In the genomic region with DNA sequence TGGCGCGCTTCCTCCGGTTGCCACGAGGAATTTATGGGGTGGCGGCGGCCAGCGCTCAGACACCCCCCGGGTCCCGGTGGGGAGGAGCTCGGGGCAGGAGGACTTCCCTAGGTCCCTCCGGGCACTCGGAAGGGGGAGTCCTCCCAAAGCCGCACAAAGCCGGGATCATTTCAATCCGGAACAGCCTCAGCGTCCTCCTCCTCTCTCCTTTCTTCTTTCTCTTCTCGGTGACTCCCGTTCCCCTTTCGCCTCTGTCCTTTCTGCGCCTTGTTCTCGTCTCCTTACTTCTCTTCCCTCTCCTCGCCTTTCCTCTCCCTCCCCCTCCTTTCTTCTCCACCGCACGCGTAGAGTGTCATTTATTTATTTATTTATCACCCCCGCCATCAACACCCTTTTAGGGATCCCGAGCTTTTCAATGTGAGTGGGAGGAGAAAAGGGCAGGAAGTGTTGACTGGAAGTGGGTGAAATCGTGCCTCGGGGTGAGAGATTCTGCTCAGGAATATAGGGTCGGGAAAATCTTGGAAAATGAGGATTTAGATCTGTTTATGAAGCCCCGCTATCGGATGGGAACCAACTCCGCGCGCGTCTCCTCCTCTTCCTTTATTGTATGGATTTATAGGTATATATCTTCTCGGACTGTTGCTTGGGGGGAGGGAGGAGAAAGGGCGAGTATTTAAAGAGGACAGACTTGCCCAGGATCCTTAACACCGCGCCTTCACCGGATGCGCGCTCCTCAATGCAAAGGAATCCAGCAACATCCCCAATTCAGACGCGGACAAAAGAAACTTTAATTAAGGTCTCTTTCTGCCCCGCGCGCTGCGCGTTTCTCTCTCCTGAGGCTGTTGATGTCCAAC, we compare ENCODE assay signal across 8 cellular contexts. TPM values are rescaled to one million over a fixed set of nuclear protein-coding genes. Genes with fewer than 3 reads are reported as not detected.
DNase-seq lines count a peak whose midpoint lies in the region; ATAC-seq and TF ChIP-seq lines count a peak whose summit lies in the region.

No MANE protein-coding gene starts in this region.

- H3K36me3 Mint-ChIP-seq in activated naive CD4-positive, alpha-beta T cell treated with anti-CD3 and anti-CD28 coated beads, Interleukin-2, amount 10 ng/mL, durations not matched to agents 7 days and 5 days = peaks cover 8% of the 10 kb centered on the region
- H3K36me3 Mint-ChIP-seq in stimulated activated naive B cell treated with anti-CD40 and anti-IgM and Interleukin-4, amounts not matched to agents 10 μg/mL and 1 μg/mL and 100 μg/mL, for 72 hours = peaks cover 0 to 2% of the 10 kb centered on the region in 2 donors

- in situ Hi-C loops in astrocyte of the spinal cord (cut with HindIII; ENCODE audit: low sequenced_read_pairs) = no loop called here

- H3K4me1 Mint-ChIP-seq in activated naive CD4-positive, alpha-beta T cell treated with anti-CD3 and anti-CD28 coated beads, Interleukin-2, amount 10 ng/mL, durations not matched to agents 7 days and 5 days = peaks cover 30% of the 10 kb centered on the region
- peaks cover 29 to 51% of the 10 kb centered on the region in 2 donors for H3K4me1 Mint-ChIP-seq in stimulated activated naive B cell treated with anti-CD40 and anti-IgM and Interleukin-4, amounts not matched to agents 10 μg/mL and 1 μg/mL and 100 μg/mL, for 72 hours

- H3K4me3 ChIP-seq in astrocyte of the spinal cord (ENCODE audit: low read depth, low read length) (peak overlapping the region; percentile 86), SJCRH30 (no peak overlapping the region)

- H3K27ac ChIP-seq in SJCRH30 = no peak overlapping the region

- H3K36me3 ChIP-seq in SJCRH30 = no peaks in the 10 kb centered on the region

- no peak overlapping the region for H3K4me3 Mint-ChIP-seq in activated naive CD4-positive, alpha-beta T cell treated with anti-CD3 and anti-CD28 coated beads, Interleukin-2, amount 10 ng/mL, durations not matched to agents 7 days and 5 days
- peak overlapping the region; percentile 52 to 82 for H3K4me3 Mint-ChIP-seq in stimulated activated naive B cell treated with anti-CD40 and anti-IgM and Interleukin-4, amounts not matched to agents 10 μg/mL and 1 μg/mL and 100 μg/mL, for 72 hours

- no peak for ATAC-seq in stimulated activated naive B cell treated with anti-CD40 and anti-IgM and Interleukin-4, amounts not matched to agents 10 μg/mL and 1 μg/mL and 100 μg/mL, for 72 hours (replicated peaks)

- H3K27me3 Mint-ChIP-seq in activated naive CD4-positive, alpha-beta T cell treated with anti-CD3 and anti-CD28 coated beads, Interleukin-2, amount 10 ng/mL, durations not matched to agents 7 days and 5 days = peaks cover 75% of the 10 kb centered on the region
- H3K27me3 Mint-ChIP-seq in stimulated activated naive B cell treated with anti-CD40 and anti-IgM and Interleukin-4, amounts not matched to agents 10 μg/mL and 1 μg/mL and 100 μg/mL, for 72 hours = peaks cover 78% of the 10 kb centered on the region in 2 donors

- TF ChIP-seq CTCF in astrocyte of the spinal cord (IDR thresholded peaks at IDR 0.05; ENCODE audit: low read depth, low read length) = no peak

- H3K27me3 ChIP-seq in SJCRH30 = no peaks in the 10 kb centered on the region

- H3K27ac Mint-ChIP-seq in activated naive CD4-positive, alpha-beta T cell treated with anti-CD3 and anti-CD28 coated beads, Interleukin-2, amount 10 ng/mL, durations not matched to agents 7 days and 5 days = peak overlapping the region; percentile 39
- peak overlapping the region; percentile 72 for H3K27ac Mint-ChIP-seq in stimulated activated naive B cell treated with anti-CD40 and anti-IgM and Interleukin-4, amounts not matched to agents 10 μg/mL and 1 μg/mL and 100 μg/mL, for 72 hours

- no peaks in the 10 kb centered on the region for H3K9me3 ChIP-seq in SJCRH30 (replicated peaks)

- H3K9me3 Mint-ChIP-seq in activated naive CD4-positive, alpha-beta T cell treated with anti-CD3 and anti-CD28 coated beads, Interleukin-2, amount 10 ng/mL, durations not matched to agents 7 days and 5 days = no peaks in the 10 kb centered on the region
- H3K9me3 Mint-ChIP-seq in stimulated activated naive B cell treated with anti-CD40 and anti-IgM and Interleukin-4, amounts not matched to agents 10 μg/mL and 1 μg/mL and 100 μg/mL, for 72 hours = no peaks in the 10 kb centered on the region

- no peaks in the 10 kb centered on the region for H3K4me1 ChIP-seq in SJCRH30

- CTCF ChIA-PET in activated naive CD4-positive, alpha-beta T cell treated with anti-CD3 and anti-CD28 coated beads, Interleukin-2, amount 10 ng/mL, durations not matched to agents 7 days and 5 days (lab: Charles Lee) = no interaction called here

- DNase-seq in activated naive CD4-positive, alpha-beta T cell treated with anti-CD3 and anti-CD28 coated beads, Interleukin-2, amount 10 ng/mL, durations not matched to agents 7 days and 5 days = no peak
- no peak for DNase-seq in activated naive CD4-positive, alpha-beta T cell (lab: John Stamatoyannopoulos, UW)
- DNase-seq in astrocyte of the spinal cord (ENCODE audit: low read depth, low spot score) = peak; percentile 41
- DNase-seq in iris pigment epithelial cell (ENCODE audit: low read depth) = peak; percentile 47
- DNase-seq in stimulated activated naive B cell treated with anti-CD40 and anti-IgM and Interleukin-4, amounts not matched to agents 10 μg/mL and 1 μg/mL and 100 μg/mL, for 72 hours = no peak
- DNase-seq in SJCRH30 = no peak
- no peak for DNase-seq in GM19240 (ENCODE audit: insufficient read length, low spot score)
- DNase-seq in putamen (ENCODE audit: low spot score) = no peak

RNA-seq across cellular contexts. Expression of gene ZNF462, which starts 2.0 kb away (rescaled TPM):
- total RNA-seq in SJCRH30 (2014; rRNA removed; shearing (Covaris generic)) = 26.8 and 27.4 TPM in 2 replicates

Comparison
In these comparisons a context has a peak if more than half of its experiments do, and no peak if none do; other contexts are left out.
1. DNase-seq: peak in astrocyte of the spinal cord (single experiment) and iris pigment epithelial cell (single experiment); none in activated naive CD4-positive, alpha-beta T cell treated with anti-CD3 and anti-CD28 coated beads, Interleukin-2, amount 10 ng/mL, durations not matched to agents 7 days and 5 days (single experiment), activated naive CD4-positive, alpha-beta T cell (0 of 4), stimulated activated naive B cell treated with anti-CD40 and anti-IgM and Interleukin-4, amounts not matched to agents 10 μg/mL and 1 μg/mL and 100 μg/mL, for 72 hours (single experiment), SJCRH30 (0 of 2), GM19240 (single experiment) and putamen (single experiment).